17 cellular contexts compared by ENCODE assay signal in genomic region chr15:31019986-31020385, GRCh38. TPM values are rescaled to one million over a fixed set of nuclear protein-coding genes. Genes with fewer than 3 reads are reported as not detected.
DNase-seq lines count a peak whose midpoint lies in the region; ATAC-seq and TF ChIP-seq lines count a peak whose summit lies in the region.
"Had no signal": no experiment of that assay in that cellular context is flagged by ENCODE, and none has a peak within 500 bp of the region (broad histone marks: within the 10 kb centered on the region; RNA-seq: fewer than 3 reads in every experiment).

No MANE protein-coding gene starts in this region.

- H3K27me3 ChIP-seq in OCI-LY3 (ENCODE audit: low read depth, low read length) (no peaks in the 10 kb centered on the region), trophoblast cell (ENCODE audit: insufficient read depth, low read length) (no peaks in the 10 kb centered on the region), thyroid gland (no peaks in the 10 kb centered on the region)

- no peak overlapping the region for H2BK120ac ChIP-seq in trophoblast cell (ENCODE audit: insufficient read depth, low read length, poor library complexity)

- H3K4me3 ChIP-seq in OCI-LY3 (ENCODE audit: low read length) (no peak overlapping the region), trophoblast cell (ENCODE audit: low read depth, low read length) (no peak overlapping the region), thyroid gland (replicated peaks in 1 of 3) (no peak overlapping the region)
- H3K4me3 ChIP-seq: GM23338 had no signal

- H3K9ac ChIP-seq in OCI-LY3 (ENCODE audit: low read length) (no peak overlapping the region), trophoblast cell (ENCODE audit: low read length) (peak overlapping the region; percentile 44)

- H4K12ac ChIP-seq in trophoblast cell (ENCODE audit: low read depth, low read length) = no peak overlapping the region

- no peak for TF ChIP-seq CTCF in OCI-LY3 (IDR thresholded peaks at IDR 0.05; ENCODE audit: low read depth, low read length)
- TF ChIP-seq CTCF in thyroid gland (IDR thresholded peaks at IDR 0.05) = no peak

- peaks cover 15% of the 10 kb centered on the region for H3K79me1 ChIP-seq in trophoblast cell (ENCODE audit: low read length)

- DNase-seq in astrocyte of the hippocampus (ENCODE audit: low read depth, low spot score) (peak; percentile 35), trophoblast cell (no peak), mesenteric fat pad (ENCODE audit: low spot score) (no peak), thyroid gland (no peak)
- DNase-seq: BE2C; C1 segment of cervical spinal cord; CD4-positive, CD25-positive, alpha-beta regulatory T cell; CD8-positive, alpha-beta memory T cell; COR-L47; DMS 273 treated with DMSO at 0.1 percent for 48 hours; DMS53; DND-41; EL; HCEC 1CT had no signal

- no peak overlapping the region for H3K18ac ChIP-seq in trophoblast cell (ENCODE audit: low read length)

- H2BK5ac ChIP-seq in trophoblast cell (ENCODE audit: low read depth, low read length, poor library complexity) = no peak overlapping the region

- H4K20me1 ChIP-seq in OCI-LY3 (ENCODE audit: insufficient read depth, low read length) = no peaks in the 10 kb centered on the region

- no peak overlapping the region for H3K14ac ChIP-seq in trophoblast cell (ENCODE audit: low read length)

- H3K9me3 ChIP-seq in OCI-LY3 (ENCODE audit: insufficient read depth, low read length) (no peaks in the 10 kb centered on the region), trophoblast cell (ENCODE audit: insufficient read depth, low read depth, low read length) (no peaks in the 10 kb centered on the region), thyroid gland (no peaks in the 10 kb centered on the region)
- H3K9me3 ChIP-seq: BE2C had no signal

- intact Hi-C loops in thyroid gland (cut with DNase I) = no loop called here

- no peak overlapping the region for H3K4ac ChIP-seq in trophoblast cell (ENCODE audit: low read depth, low read length)

- H3K4me1 ChIP-seq in OCI-LY3 (ENCODE audit: low read length) = peaks cover 24% of the 10 kb centered on the region
- H3K4me1 ChIP-seq in trophoblast cell (ENCODE audit: control insufficient read depth in 1 of 2, insufficient read depth in 2 of 2, low read length in 2 of 2) = peaks cover 5 to 14% of the 10 kb centered on the region in 2 experiments
- H3K4me1 ChIP-seq in thyroid gland = peaks cover 11 to 13% of the 10 kb centered on the region in 2 donors

- TF ChIP-seq POLR2A in thyroid gland (IDR thresholded peaks at IDR 0.05) = no peak

- H2BK12ac ChIP-seq in trophoblast cell (ENCODE audit: low read length) = no peak overlapping the region

- no peak overlapping the region for H4K8ac ChIP-seq in trophoblast cell (ENCODE audit: low read depth, low read length)

- ATAC-seq in GM21515 (IDR thresholded peaks at IDR 0.05; ENCODE audit: unreplicated experiment) = no peak
- ATAC-seq: GM23338 had no signal

- H3K79me2 ChIP-seq in OCI-LY3 (ENCODE audit: low read length) (no peaks in the 10 kb centered on the region), trophoblast cell (ENCODE audit: control insufficient read depth, insufficient read depth, low read length, poor library complexity) (no peaks in the 10 kb centered on the region)

- no peak overlapping the region for H4K91ac ChIP-seq in trophoblast cell (ENCODE audit: low read depth, low read length)

- no CpG with 5 or more reads among the region's 3 CpGs for WGBS in trophoblast cell (ENCODE audit: extremely low coverage, insufficient coverage, insufficient read length)
- WGBS in thyroid gland, 2 donors = 85 to 94% methylated on average over 3 of the region's 3 CpGs

- H3K27ac ChIP-seq in OCI-LY3 (ENCODE audit: low read length) (no peak overlapping the region), trophoblast cell (ENCODE audit: low read depth, low read length) (no peak overlapping the region), thyroid gland (no peak overlapping the region)

- H2AK5ac ChIP-seq in trophoblast cell (ENCODE audit: low read length) = peak overlapping the region; percentile 18

- H2AFZ ChIP-seq in OCI-LY3 (ENCODE audit: low read depth, low read length) (0 out of 2 replicates have a peak overlapping the region, but pooled peaks have one; percentile 5), trophoblast cell (ENCODE audit: insufficient read depth, low read length, poor library complexity) (no peak overlapping the region)
- H2AFZ ChIP-seq: GM23338 had no signal

- H3K36me3 ChIP-seq in OCI-LY3 (replicated peaks; ENCODE audit: low read depth, low read length) (no peaks in the 10 kb centered on the region), trophoblast cell (ENCODE audit: control insufficient read depth in 1 of 2, insufficient read depth in 2 of 2, low read length in 2 of 2) (no peaks in the 10 kb centered on the region), thyroid gland (no peaks in the 10 kb centered on the region)
- H3K36me3 ChIP-seq: BE2C had no signal

- H3K23ac ChIP-seq in trophoblast cell (ENCODE audit: low read length) = no peak overlapping the region

- H3K4me2 ChIP-seq in OCI-LY3 (ENCODE audit: low read length) (no peak overlapping the region), trophoblast cell (ENCODE audit: low read length) (no peak overlapping the region)
- H3K4me2 ChIP-seq: GM23338 had no signal

RNA-seq across cellular contexts. Expression of gene MTMR10, which starts 28.6 kb away (rescaled TPM):
- polyA plus RNA-seq in trophoblast cell (2013) = 33.5 and 34.1 TPM in 2 replicates
- total RNA-seq in mesenteric fat pad (36.3 TPM), thyroid gland (10 to 100 TPM; 36.2 to 64.8 (median 45.9) TPM)
